1 cellular context compared by ENCODE assay signal in genomic region chr20:63224272-63225081, GRCh38.
TF ChIP-seq lines count a peak whose summit lies in the region.

No MANE protein-coding gene starts in this region.

TF ChIP-seq in A549, 52 proteins besides CTCF, POLR2A, EP300 and RAD21 (continued from another document):
- TF ChIP-seq BCL3 (IDR thresholded peaks at IDR 0.05): no peak
- peak; percentile 54; the same call in 1 of the 2 replicates for TF ChIP-seq E2F6 (IDR thresholded peaks at IDR 0.05; ENCODE audit: borderline replicate concordance, low read depth)
- TF ChIP-seq MAX (IDR thresholded peaks at IDR 0.05): peak; percentile 57; the same call in 1 of the 2 replicates
- TF ChIP-seq SMC3 (IDR thresholded peaks at IDR 0.05): peak; percentile 52
- TF ChIP-seq JUNB (IDR thresholded peaks at IDR 0.05): no peak
- TF ChIP-seq PBX3 (IDR thresholded peaks at IDR 0.05): peak; percentile 9; the same call in 1 of the 2 replicates
- TF ChIP-seq MAZ (IDR thresholded peaks at IDR 0.05; ENCODE audit: borderline replicate concordance, low read depth, low read length): 0 out of 2 replicates have a peak, but pooled peaks have one; percentile 14
- no peak for TF ChIP-seq ELK1 (IDR thresholded peaks at IDR 0.05; ENCODE audit: low read depth, low read length)
